ENCODE assay signal across 19 cellular contexts in genomic region chr16:73076291-73076959, GRCh38.
"Had no signal": no experiment of that assay in that cellular context is flagged by ENCODE, and none has a peak within 500 bp of the region (broad histone marks: within the 10 kb centered on the region; RNA-seq: fewer than 3 reads in every experiment).

No MANE protein-coding gene starts in this region.

- DNase-seq: colonic mucosa; effector CD8-positive, alpha-beta T cell; heart left ventricle; hippocampal formation; kidney glomerular epithelial cell; mammary epithelial cell; naive thymus-derived CD4-positive, alpha-beta T cell; nucleus accumbens; pancreas; psoas muscle; retina; small intestine; stimulated activated CD4-positive, alpha-beta T cell treated with anti-CD3 and anti-CD28 coated beads, Interleukin-12 subunit alpha, Interleukin-12 subunit beta, amount 100 ng/mL, for 4 hours; stimulated activated naive CD4-positive, alpha-beta T cell; stomach; substantia nigra had no signal

- H3K4me1 ChIP-seq: colonic mucosa had no signal

- H3K27me3 ChIP-seq: colonic mucosa, heart left ventricle, pancreas, stomach had no signal

- ATAC-seq: heart left ventricle; left lobe of liver; naive thymus-derived CD4-positive, alpha-beta T cell; pancreas; psoas muscle had no signal

- H3K9me3 ChIP-seq: colonic mucosa, heart left ventricle, pancreas, psoas muscle, stomach had no signal

- H3K27ac ChIP-seq: colonic mucosa, heart left ventricle, pancreas, psoas muscle, stomach had no signal

- H3K36me3 ChIP-seq: colonic mucosa, heart left ventricle, pancreas, stomach had no signal

- H3K4me3 ChIP-seq: colonic mucosa, heart left ventricle, pancreas, psoas muscle, stomach had no signal

- FAIRE-seq: frontal cortex, pancreas, small intestine, urothelium cell line had no signal
